9 cellular contexts compared by ENCODE assay signal in the genomic region with DNA sequence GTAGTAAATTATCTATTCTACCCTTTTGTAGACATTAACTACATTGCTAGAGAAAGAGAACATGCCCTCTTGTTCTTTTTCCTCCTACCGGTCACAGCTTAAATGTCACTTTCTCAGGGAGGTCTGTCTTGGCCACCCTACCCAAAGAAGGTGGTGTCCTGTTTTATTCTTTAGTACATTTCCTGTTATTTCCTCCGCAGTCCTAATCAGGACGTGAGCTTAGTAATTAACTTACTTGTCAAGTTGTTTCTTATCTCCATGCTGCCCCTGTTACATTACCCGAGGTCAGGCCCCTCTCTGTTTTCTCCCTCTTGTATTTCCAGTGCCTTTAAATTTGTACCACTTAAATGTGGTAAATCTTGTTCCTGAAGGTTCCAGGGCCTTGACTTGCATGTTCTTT.
A peak's percentile ranks its signal among the peaks of the same experiment; 100 is the strongest.
DNase-seq lines count a peak whose midpoint lies in the region; ATAC-seq, FAIRE-seq and TF ChIP-seq lines count a peak whose summit lies in the region.
"Had no signal": no experiment of that assay in that cellular context is flagged by ENCODE, and none has a peak within 500 bp of the region (broad histone marks: within the 10 kb centered on the region; RNA-seq: fewer than 3 reads in every experiment).

No MANE protein-coding gene starts in this region.

- H3K4me2 ChIP-seq in GM12878 (ENCODE audit: control insufficient read depth, insufficient read depth): peak overlapping the region; percentile 56

- intact Hi-C loops in CD4-positive, alpha-beta T cell (cut with DNase I, micrococcal nuclease): no loop called here
- intact Hi-C loops in GM12878 (cut with micrococcal nuclease; ENCODE audit: unreplicated experiment): no loop called here
- intact Hi-C loops in activated T-helper 1 cell treated with anti-CD3 and anti-CD28 coated beads, Interleukin-12 subunit alpha, Interleukin-12 subunit beta, Interleukin-2, Interleukin-4 antibody, amounts not matched to agents 30 ng/mL and 10 ng/mL and 1 ng/mL, durations not matched to agents 14 hours and 24 hours and 36 hours (cut with micrococcal nuclease): no loop called here
- intact Hi-C loops in A673 (cut with micrococcal nuclease; ENCODE audit: unreplicated experiment): no loop called here
- intact Hi-C loops in dorsolateral prefrontal cortex (cut with DNase I): no loop called here

- TF ChIP-seq CTCF in CD4-positive, alpha-beta T cell (IDR thresholded peaks at IDR 0.05): no peak
- TF ChIP-seq CTCF in GM12878 (IDR thresholded peaks at IDR 0.05 in 2 of 3, conservative IDR thresholded peaks at IDR 0.05 in 1 of 3; ENCODE audit: control insufficient read depth in 2 of 3, extremely low read depth in 1 of 3, insufficient read depth in 1 of 3, low read depth in 3 of 3, low read length in 3 of 3) (no peak), A673 (conservative IDR thresholded peaks at IDR 0.05; ENCODE audit: low read depth, low read length) (no peak), dorsolateral prefrontal cortex (IDR thresholded peaks at IDR 0.05 in 54 of 56, conservative IDR thresholded peaks at IDR 0.05 in 2 of 56; ENCODE audit: low read depth in 1 of 56, partially characterized antibody in 56 of 56) (no peak)

- no peaks in the 10 kb centered on the region for H3K9me3 ChIP-seq in CD4-positive, alpha-beta T cell (ENCODE audit: control insufficient read depth, low read length)
- H3K9me3 ChIP-seq in GM12878 (replicated peaks; ENCODE audit: control insufficient read depth, insufficient read depth, low read length) (no peaks in the 10 kb centered on the region), A673 (ENCODE audit: low read depth, low read length, poor library complexity, severe bottlenecking) (no peaks in the 10 kb centered on the region)
- H3K9me3 ChIP-seq: vagina had no signal

- H3K4me1 Mint-ChIP-seq in CD4-positive, alpha-beta T cell (ENCODE audit: low read depth): peaks cover 21% of the 10 kb centered on the region
- H3K4me1 Mint-ChIP-seq in activated T-helper 1 cell treated with anti-CD3 and anti-CD28 coated beads, Interleukin-12 subunit alpha, Interleukin-12 subunit beta, Interleukin-2, Interleukin-4 antibody, amounts not matched to agents 30 ng/mL and 10 ng/mL and 1 ng/mL, durations not matched to agents 14 hours and 24 hours and 36 hours (ENCODE audit: low read depth): no peaks in the 10 kb centered on the region

- SMC1A ChIA-PET in GM12878 (lab: Charles Lee; ENCODE audit: uncharacterized antibody, unreplicated experiment): interaction anchor here (0.6 to 10.3 kb wide), 25 partner anchors 9 to 461 kb away, joined by 3 to 244 read pairs (median 4); no protein-coding TSS in a partner anchor

- H3K79me2 ChIP-seq in GM12878 (ENCODE audit: control insufficient read depth, insufficient read depth, low read length): no peaks in the 10 kb centered on the region

- BruUV-seq in GM12878 (replicated peaks; lab: Mats Ljungman, UMichigan) (TSS peak; percentile 95), A673 (replicated peaks; lab: Mats Ljungman, UMichigan) (no TSS peak)

- CTCF ChIA-PET in CD4-positive, alpha-beta T cell (lab: Charles Lee): no interaction called here
- CTCF ChIA-PET in GM12878 (lab: Yijun Ruan, JAX) (interaction anchor here (0.7 to 10.9 kb wide), 17 partner anchors 11 to 458 kb away, joined by 3 to 176 read pairs (median 4); no protein-coding TSS in a partner anchor), A673 (lab: Charles Lee) (interaction anchor here (1.3 kb wide), 1 partner anchor 26 kb away, joined by 5 read pairs; no protein-coding TSS in a partner anchor)

- no peaks in the 10 kb centered on the region for H3K36me3 Mint-ChIP-seq in CD4-positive, alpha-beta T cell (ENCODE audit: low read depth)
- no peaks in the 10 kb centered on the region for H3K36me3 Mint-ChIP-seq in activated T-helper 1 cell treated with anti-CD3 and anti-CD28 coated beads, Interleukin-12 subunit alpha, Interleukin-12 subunit beta, Interleukin-2, Interleukin-4 antibody, amounts not matched to agents 30 ng/mL and 10 ng/mL and 1 ng/mL, durations not matched to agents 14 hours and 24 hours and 36 hours (ENCODE audit: low read depth)

- no peaks in the 10 kb centered on the region for H3K9me3 Mint-ChIP-seq in CD4-positive, alpha-beta T cell
- no peaks in the 10 kb centered on the region for H3K9me3 Mint-ChIP-seq in activated T-helper 1 cell treated with anti-CD3 and anti-CD28 coated beads, Interleukin-12 subunit alpha, Interleukin-12 subunit beta, Interleukin-2, Interleukin-4 antibody, amounts not matched to agents 30 ng/mL and 10 ng/mL and 1 ng/mL, durations not matched to agents 14 hours and 24 hours and 36 hours

- H4K20me1 ChIP-seq in GM12878 (ENCODE audit: control insufficient read depth, insufficient read depth): no peaks in the 10 kb centered on the region

- TF ChIP-seq RAD21 in GM12878 (IDR thresholded peaks at IDR 0.05; ENCODE audit: insufficient read depth, low read depth, low read length): no peak

- no peak for ATAC-seq in CD4-positive, alpha-beta T cell (ENCODE audit: poor library complexity)
- ATAC-seq in GM19324 (IDR thresholded peaks at IDR 0.05; ENCODE audit: low FRiP score, unreplicated experiment): peak; percentile 31
- ATAC-seq in HG03095 (IDR thresholded peaks at IDR 0.05; ENCODE audit: unreplicated experiment): peak; percentile 29
- peak; percentile 51 for ATAC-seq in GM12878

- RAD21 ChIA-PET in GM12878 (lab: Charles Lee; ENCODE audit: unreplicated experiment): interaction anchor here (0.6 to 8.9 kb wide), 18 partner anchors 11 to 476 kb away, joined by 3 to 215 read pairs (median 4); no protein-coding TSS in a partner anchor

- 28% methylated on average over 4 of the region's 4 CpGs for WGBS in GM12878 (ENCODE audit: insufficient coverage, insufficient replicate concordance, low lambda C conversion rate, missing lambda C conversion rate)

- no peak for FAIRE-seq in GM12878 (lab: Jason Lieb, UNC)

- peak overlapping the region; percentile 82 for H3K27ac Mint-ChIP-seq in CD4-positive, alpha-beta T cell
- no peak overlapping the region for H3K27ac Mint-ChIP-seq in activated T-helper 1 cell treated with anti-CD3 and anti-CD28 coated beads, Interleukin-12 subunit alpha, Interleukin-12 subunit beta, Interleukin-2, Interleukin-4 antibody, amounts not matched to agents 30 ng/mL and 10 ng/mL and 1 ng/mL, durations not matched to agents 14 hours and 24 hours and 36 hours

- H3K27me3 ChIP-seq in CD4-positive, alpha-beta T cell (ENCODE audit: control insufficient read depth, insufficient read depth, low read length): no peaks in the 10 kb centered on the region
- no peaks in the 10 kb centered on the region for H3K27me3 ChIP-seq in GM12878 (replicated peaks in 1 of 2; ENCODE audit: control insufficient read depth in 2 of 2, insufficient read depth in 2 of 2, low read length in 1 of 2)
- no peaks in the 10 kb centered on the region for H3K27me3 ChIP-seq in A673 (replicated peaks; ENCODE audit: insufficient read depth, low read depth, low read length, poor library complexity)
- H3K27me3 ChIP-seq in dorsolateral prefrontal cortex: peaks cover 0 to 3% (median 0%) of the 10 kb centered on the region in 45 donors
- H3K27me3 ChIP-seq: vagina had no signal

- H2AFZ ChIP-seq in GM12878 (ENCODE audit: control insufficient read depth, low read depth, low read length): peak overlapping the region; percentile 59

- DNase-seq in CD4-positive, alpha-beta T cell: no peak
- no peak for DNase-seq in GM12878 (ENCODE audit: low read depth, low spot score)
- no peak for DNase-seq in activated T-helper 1 cell treated with anti-CD3 and anti-CD28 coated beads, Interleukin-12 subunit alpha, Interleukin-12 subunit beta, Interleukin-2, Interleukin-4 antibody, amounts not matched to agents 30 ng/mL and 10 ng/mL and 1 ng/mL, durations not matched to agents 14 hours and 24 hours and 36 hours (ENCODE audit: low spot score)
- DNase-seq in A673 (ENCODE audit: low spot score): no peak
- no peak for DNase-seq in dorsolateral prefrontal cortex
- DNase-seq in kidney glomerular epithelial cell (lab: John Stamatoyannopoulos, UW): no peak

- peaks cover 32% of the 10 kb centered on the region for H3K4me1 ChIP-seq in GM12878 (ENCODE audit: control insufficient read depth, insufficient read depth, low read length)
- H3K4me1 ChIP-seq in A673 (ENCODE audit: insufficient read depth, low read length, poor library complexity, severe bottlenecking): peaks cover 5% of the 10 kb centered on the region

- TF ChIP-seq POLR2A in GM12878 (IDR thresholded peaks at IDR 0.05; ENCODE audit: low read depth, low read length): no peak

- POLR2A ChIA-PET in CD4-positive, alpha-beta T cell (lab: Charles Lee): interaction anchor here (1.4 to 1.5 kb wide), 2 partner anchors 26 to 461 kb away, joined by 3 to 4 read pairs; no protein-coding TSS in a partner anchor
- POLR2A ChIA-PET in GM12878 (lab: Charles Lee) (interaction anchor here (0.8 to 6.5 kb wide), 6 partner anchors 12 to 461 kb away, joined by 3 to 61 read pairs (median 3); no protein-coding TSS in a partner anchor), A673 (lab: Charles Lee; ENCODE audit: low non-redundant PET) (no interaction called here)

- in situ Hi-C loops in GM12878 (cut with MboI): no loop called here

- H3K4me3 ChIP-seq in GM12878 (0 out of 2 replicates have a peak overlapping the region, but pooled peaks have one; percentile 17), A673 (ENCODE audit: low read depth, low read length, poor library complexity, severe bottlenecking) (no peak overlapping the region), dorsolateral prefrontal cortex (no peak overlapping the region)
- H3K4me3 ChIP-seq: vagina had no signal

- peak overlapping the region; percentile 37; the same call in 1 of the 2 replicates for H3K9ac ChIP-seq in GM12878 (ENCODE audit: control insufficient read depth, insufficient read depth, low read length)

- no peaks in the 10 kb centered on the region for H3K27me3 Mint-ChIP-seq in CD4-positive, alpha-beta T cell
- H3K27me3 Mint-ChIP-seq in activated T-helper 1 cell treated with anti-CD3 and anti-CD28 coated beads, Interleukin-12 subunit alpha, Interleukin-12 subunit beta, Interleukin-2, Interleukin-4 antibody, amounts not matched to agents 30 ng/mL and 10 ng/mL and 1 ng/mL, durations not matched to agents 14 hours and 24 hours and 36 hours (ENCODE audit: insufficient read depth): peaks cover 3% of the 10 kb centered on the region

- TF ChIP-seq EP300 in GM12878 (IDR thresholded peaks at IDR 0.05; ENCODE audit: borderline replicate concordance in 1 of 2, control insufficient read depth in 1 of 2, low read depth in 2 of 2, low read length in 2 of 2): no peak

- H3K27ac ChIP-seq in CD4-positive, alpha-beta T cell (ENCODE audit: low read depth, low read length): no peak overlapping the region
- H3K27ac ChIP-seq in GM12878 (ENCODE audit: control insufficient read depth, insufficient read depth): peak overlapping the region; percentile 61
- no peak overlapping the region for H3K27ac ChIP-seq in A673 (ENCODE audit: low read depth, low read length, poor library complexity, severe bottlenecking)
- H3K27ac ChIP-seq in dorsolateral prefrontal cortex: no peak overlapping the region

- peak overlapping the region; percentile 54 for H3K4me3 Mint-ChIP-seq in CD4-positive, alpha-beta T cell
- H3K4me3 Mint-ChIP-seq in activated T-helper 1 cell treated with anti-CD3 and anti-CD28 coated beads, Interleukin-12 subunit alpha, Interleukin-12 subunit beta, Interleukin-2, Interleukin-4 antibody, amounts not matched to agents 30 ng/mL and 10 ng/mL and 1 ng/mL, durations not matched to agents 14 hours and 24 hours and 36 hours: no peak overlapping the region

- H3K36me3 ChIP-seq in GM12878 (ENCODE audit: control insufficient read depth in 2 of 2, insufficient read depth in 2 of 2, low read length in 1 of 2): no peaks in the 10 kb centered on the region
- H3K36me3 ChIP-seq in A673 (ENCODE audit: insufficient read depth, low read length, poor library complexity, severe bottlenecking): no peaks in the 10 kb centered on the region
- H3K36me3 ChIP-seq: vagina had no signal
